ENCODE assay signal across 23 cellular contexts in genomic region chr11:11519184-11519583, GRCh38.
DNase-seq lines count a peak whose midpoint lies in the region; ATAC-seq and TF ChIP-seq lines count a peak whose summit lies in the region.
"Had no signal": no experiment of that assay in that cellular context is flagged by ENCODE, and none has a peak within 500 bp of the region (broad histone marks: within the 10 kb centered on the region; RNA-seq: fewer than 3 reads in every experiment).

No MANE protein-coding gene starts in this region.

- no peak overlapping the region for H3T11ph ChIP-seq in H9 (ENCODE audit: low read length)

- H2BK15ac ChIP-seq in H9 (ENCODE audit: low read depth, low read length) (no peak overlapping the region), neuronal stem cell (ENCODE audit: low read length) (no peak overlapping the region)

- H3K23me2 ChIP-seq in H9 (ENCODE audit: insufficient read length, low read depth, low read length, poor library complexity, severe bottlenecking) = no peaks in the 10 kb centered on the region

- no peaks in the 10 kb centered on the region for H3K79me1 ChIP-seq in H9 (ENCODE audit: insufficient read depth, low read depth, low read length, poor library complexity, severe bottlenecking)
- peaks cover 2% of the 10 kb centered on the region for H3K79me1 ChIP-seq in neuronal stem cell (ENCODE audit: low read depth, low read length)

- H3K4me2 ChIP-seq in H9 (ENCODE audit: insufficient read depth, insufficient read length, low read length) (no peak overlapping the region), neuronal stem cell (ENCODE audit: insufficient read depth, low read length, poor library complexity, severe bottlenecking) (no peak overlapping the region)
- H3K4me2 ChIP-seq: KMS-11 had no signal

- peak; percentile 18 for DNase-seq in DMS153 (lab: John Stamatoyannopoulos, UW)
- no peak for DNase-seq in DMS153 treated with DMSO at 0.1 percent for 48 hours (lab: John Stamatoyannopoulos, UW; ENCODE audit: unreplicated experiment)
- DNase-seq in H9 = peak; percentile 45
- DNase-seq in endodermal cell = peak; percentile 65
- no peak for DNase-seq in neuronal stem cell (ENCODE audit: low spot score)
- DNase-seq in activated CD4-positive, alpha-beta T cell treated with anti-CD3 and anti-CD28 coated beads, Interleukin-2, amount 50 U/mL, for 48 hours = no peak
- no peak for DNase-seq in head of caudate nucleus
- DNase-seq: activated CD4-positive, alpha-beta T cell treated with anti-CD3 and anti-CD28 coated beads, Interleukin-2, amount 50 U/mL, for 4 hours; activated naive CD4-positive, alpha-beta T cell; amniotic stem cell; DMS79; NCI-H1092; NCI-H524 treated with DMSO at 0.1 percent for 48 hours; occipital lobe; OCI-M1; right cardiac atrium; stimulated activated naive CD4-positive, alpha-beta T cell treated with Interleukin-2 at 50 U/mL for 16 hours; WERI-Rb-1 had no signal

- H3K9me3 ChIP-seq in H9 (ENCODE audit: control insufficient read depth, low read depth, low read length) = no peaks in the 10 kb centered on the region
- no peaks in the 10 kb centered on the region for H3K9me3 ChIP-seq in endodermal cell (ENCODE audit: control insufficient read depth, low read length)
- H3K9me3 ChIP-seq in neuronal stem cell (replicated peaks in 1 of 2; ENCODE audit: control insufficient read depth in 2 of 2, insufficient read depth in 1 of 2, low read depth in 1 of 2, low read length in 2 of 2) = no peaks in the 10 kb centered on the region
- H3K9me3 ChIP-seq: tibial nerve had no signal

- H2BK20ac ChIP-seq in H9 (ENCODE audit: low read depth, low read length, poor library complexity, severe bottlenecking) = no peak overlapping the region

- H3K36me3 ChIP-seq in endodermal cell (ENCODE audit: control insufficient read depth, insufficient read depth, low read length) (no peaks in the 10 kb centered on the region), neuronal stem cell (replicated peaks in 1 of 2; ENCODE audit: control insufficient read depth in 2 of 2, insufficient read depth in 2 of 2, low read length in 2 of 2) (no peaks in the 10 kb centered on the region)
- H3K36me3 ChIP-seq: cardiac muscle cell, tibial nerve, WERI-Rb-1 had no signal

- no peak overlapping the region for H3K27ac ChIP-seq in H9 (ENCODE audit: insufficient read length, low read depth, low read length)
- H3K27ac ChIP-seq in endodermal cell (ENCODE audit: low read depth, low read length) = no peak overlapping the region
- H3K27ac ChIP-seq in neuronal stem cell (replicated peaks; ENCODE audit: low read length) = no peak overlapping the region
- H3K27ac ChIP-seq: cardiac muscle cell, KMS-11, tibial nerve, WERI-Rb-1 had no signal

- intact Hi-C loops in head of caudate nucleus (cut with DNase I) = no loop called here

- H4K91ac ChIP-seq in H9 (ENCODE audit: insufficient read length, low read depth, low read length) (no peak overlapping the region), neuronal stem cell (ENCODE audit: low read depth, low read length, poor library complexity) (no peak overlapping the region)

- no peak overlapping the region for H3K23ac ChIP-seq in H9 (ENCODE audit: insufficient read length, low read depth, low read length)
- no peak overlapping the region for H3K23ac ChIP-seq in neuronal stem cell (ENCODE audit: low read depth, low read length, poor library complexity)

- H3K27ac Mint-ChIP-seq in H9 (peak overlapping the region in 1 of 3 experiments; percentile 95; a peak in 1 of 7 replicates), endodermal cell (no peak overlapping the region)

- H3K9ac ChIP-seq in H9 (ENCODE audit: extremely low read depth, insufficient read length, low read length) (no peak overlapping the region), endodermal cell (ENCODE audit: extremely low read depth, low read length, poor library complexity, severe bottlenecking) (no peak overlapping the region), neuronal stem cell (ENCODE audit: low read depth, low read length, poor library complexity) (no peak overlapping the region)
- H3K9ac ChIP-seq: KMS-11 had no signal

- H3K14ac ChIP-seq in H9 (ENCODE audit: insufficient read depth, low read length) (no peak overlapping the region), neuronal stem cell (ENCODE audit: low read length) (peak overlapping the region; percentile 26)

- no peak overlapping the region for H3K4me3 Mint-ChIP-seq in H9
- H3K4me3 Mint-ChIP-seq in endodermal cell = no peak overlapping the region
- H3K4me3 Mint-ChIP-seq: CD14-positive monocyte had no signal

- H2BK5ac ChIP-seq in H9 (ENCODE audit: insufficient read length, low read length) (no peak overlapping the region), neuronal stem cell (ENCODE audit: low read length) (no peak overlapping the region)

- H3K18ac ChIP-seq in H9 (ENCODE audit: insufficient read length, low read depth, low read length) (no peak overlapping the region), neuronal stem cell (ENCODE audit: low read length) (no peak overlapping the region)

- H3K4ac ChIP-seq in H9 (ENCODE audit: low read depth, low read length) = no peak overlapping the region
- H3K4ac ChIP-seq in neuronal stem cell (ENCODE audit: low read length) = no peak overlapping the region

- no peak overlapping the region for H4K8ac ChIP-seq in H9 (replicated peaks; ENCODE audit: insufficient read length, low read depth, low read length)
- H4K8ac ChIP-seq in neuronal stem cell (ENCODE audit: low read depth, low read length) = no peak overlapping the region

- H3K27me3 ChIP-seq in H9 (ENCODE audit: insufficient read depth, low read length) = no peaks in the 10 kb centered on the region
- no peaks in the 10 kb centered on the region for H3K27me3 ChIP-seq in endodermal cell (ENCODE audit: control insufficient read depth, insufficient read depth, low read length, poor library complexity, severe bottlenecking)
- H3K27me3 ChIP-seq in neuronal stem cell (ENCODE audit: control insufficient read depth in 3 of 3, insufficient read depth in 3 of 3, low read depth in 1 of 3, low read length in 3 of 3) = peaks cover 0 to 5% (median 0%) of the 10 kb centered on the region in 3 experiments
- H3K27me3 ChIP-seq: tibial nerve had no signal

- H3K56ac ChIP-seq in H9 (ENCODE audit: insufficient read length, low read depth, low read length) = no peak overlapping the region

- H2AFZ ChIP-seq in H9 (ENCODE audit: low read length) (no peak overlapping the region), neuronal stem cell (ENCODE audit: low read length) (no peak overlapping the region)

- no peaks in the 10 kb centered on the region for H4K20me1 ChIP-seq in H9 (ENCODE audit: control insufficient read depth, insufficient read depth, insufficient read length)

- H3K27me3 Mint-ChIP-seq in H9 (ENCODE audit: low read depth) (peaks cover 3% of the 10 kb centered on the region; the same call in 1 of the 2 replicates), endodermal cell (ENCODE audit: insufficient read depth) (peaks cover 11% of the 10 kb centered on the region)

- no peaks in the 10 kb centered on the region for H3K36me3 Mint-ChIP-seq in H9 (ENCODE audit: insufficient read depth in 1 of 3, low read depth in 3 of 3)
- H3K36me3 Mint-ChIP-seq in endodermal cell (ENCODE audit: low read depth) = no peaks in the 10 kb centered on the region
- H3K36me3 Mint-ChIP-seq: CD14-positive monocyte had no signal

- H3K9me3 Mint-ChIP-seq in H9 (no peaks in the 10 kb centered on the region; a peak in 1 of 5 replicates), endodermal cell (no peaks in the 10 kb centered on the region)
- H3K9me3 Mint-ChIP-seq: CD14-positive monocyte had no signal

- no peak overlapping the region for H4K5ac ChIP-seq in H9 (ENCODE audit: insufficient read length, low read depth, low read length)

- no peaks in the 10 kb centered on the region for H3K79me2 ChIP-seq in H9 (ENCODE audit: insufficient read depth, low read length)

- TF ChIP-seq CTCF in H9 (conservative IDR thresholded peaks at IDR 0.05) (peak; percentile 50; the same call in 2 of the 3 replicates), endodermal cell (conservative IDR thresholded peaks at IDR 0.05) (peak; percentile 62)

- H3K4me1 Mint-ChIP-seq in H9 (peaks cover 17 to 24% of the 10 kb centered on the region in 2 experiments), endodermal cell (no peaks in the 10 kb centered on the region)
- H3K4me1 Mint-ChIP-seq: CD14-positive monocyte had no signal

- ATAC-seq in HG02571 (IDR thresholded peaks at IDR 0.05; ENCODE audit: unreplicated experiment) = no peak

- H2AK5ac ChIP-seq in H9 (ENCODE audit: insufficient read length, low read length) (no peak overlapping the region), neuronal stem cell (ENCODE audit: low read depth, low read length) (no peak overlapping the region)

- H3K4me1 ChIP-seq in H9 (ENCODE audit: insufficient read depth, low read length) (peaks cover 6% of the 10 kb centered on the region), endodermal cell (ENCODE audit: control insufficient read depth, insufficient read depth, low read length) (no peaks in the 10 kb centered on the region), neuronal stem cell (ENCODE audit: control insufficient read depth in 2 of 2, insufficient read depth in 1 of 2, low read depth in 1 of 2, low read length in 2 of 2) (peaks cover 0 to 7% of the 10 kb centered on the region in 2 donors)

- no CpG with 5 or more reads among the region's 4 CpGs for WGBS in H9 (ENCODE audit: extremely low coverage, insufficient read length, low lambda C conversion rate)
- 77 to 100% methylated on average over 1 to 4 of the region's 4 CpGs for WGBS in endodermal cell (ENCODE audit: insufficient coverage in 1 of 2, insufficient read length in 1 of 2), 2 experiments
- no CpG with 5 or more reads among the region's 4 CpGs for WGBS in neuronal stem cell (ENCODE audit: extremely low coverage in 2 of 2, insufficient read length in 2 of 2, insufficient replicate concordance in 1 of 2), 2 donors

- H3K4me3 ChIP-seq in endodermal cell (ENCODE audit: low read length) (no peak overlapping the region), neuronal stem cell (ENCODE audit: low read length in 2 of 2) (no peak overlapping the region)
- H3K4me3 ChIP-seq: cardiac muscle cell, tibial nerve had no signal

- H2BK120ac ChIP-seq in H9 (ENCODE audit: low read depth, low read length, poor library complexity, severe bottlenecking) = no peak overlapping the region
- no peak overlapping the region for H2BK120ac ChIP-seq in neuronal stem cell (ENCODE audit: low read depth, low read length)

- H2BK12ac ChIP-seq in H9 (ENCODE audit: insufficient read length, low read depth, low read length) (no peak overlapping the region), neuronal stem cell (ENCODE audit: low read length) (no peak overlapping the region)

Comparison
In these comparisons a context has a peak if more than half of its experiments do, and no peak if none do; other contexts are left out.
1. DNase-seq: peak in DMS153 (single experiment), H9 (single experiment) and endodermal cell (single experiment); none in DMS153 treated with DMSO at 0.1 percent for 48 hours (single experiment), neuronal stem cell (single experiment), activated CD4-positive, alpha-beta T cell treated with anti-CD3 and anti-CD28 coated beads, Interleukin-2, amount 50 U/mL, for 48 hours (0 of 2) and head of caudate nucleus (0 of 42).